In genomic region chr1:18110598-18110939, GRCh38 we compare ENCODE assay signal across 13 cellular contexts. TPM values are rescaled to one million over a fixed set of nuclear protein-coding genes. Genes with fewer than 3 reads are reported as not detected.
DNase-seq lines count a peak whose midpoint lies in the region; ATAC-seq and TF ChIP-seq lines count a peak whose summit lies in the region.
"Had no signal": no experiment of that assay in that cellular context is flagged by ENCODE, and none has a peak within 500 bp of the region (broad histone marks: within the 10 kb centered on the region; RNA-seq: fewer than 3 reads in every experiment).

No MANE protein-coding gene starts in this region.

- TF ChIP-seq POLR2A in gastrocnemius medialis (IDR thresholded peaks at IDR 0.05): no peak

- H3K27me3 ChIP-seq in iPS DF 6.9 (ENCODE audit: control insufficient read depth, insufficient read depth, low read length) (peaks cover 15% of the 10 kb centered on the region), gastrocnemius medialis (peaks cover 44 to 73% (median 68%) of the 10 kb centered on the region in 3 donors)

- WGBS in iPS DF 6.9 (ENCODE audit: insufficient coverage, insufficient read length): no CpG with 5 or more reads among the region's 17 CpGs

- in situ Hi-C loops in gastrocnemius medialis (cut with MboI; ENCODE audit: low sequenced_read_pairs in 4 of 4): no loop called here

- H3K4me3 ChIP-seq in iPS DF 6.9 (ENCODE audit: low read length) (peak overlapping the region; percentile 29; the same call in 1 of the 2 replicates), gastrocnemius medialis (peak overlapping the region in 2 of 4 donors; percentile 15 to 17)

- POLR2A ChIA-PET in HEK293T (lab: Yijun Ruan, JAX): no interaction called here

- TF ChIP-seq CTCF in gastrocnemius medialis (IDR thresholded peaks at IDR 0.05 in 4 of 5, conservative IDR thresholded peaks at IDR 0.05 in 1 of 5): no peak

- peak; percentile 45 for ATAC-seq in stimulated activated naive CD8-positive, alpha-beta T cell treated with anti-CD3 and anti-CD28 coated beads, Interleukin-15, amount 100 ng/mL, for 72 hours
- ATAC-seq in gastrocnemius medialis (no peak), HG03432 (IDR thresholded peaks at IDR 0.05; ENCODE audit: unreplicated experiment) (no peak), HG03159 (IDR thresholded peaks at IDR 0.05; ENCODE audit: unreplicated experiment) (no peak), HG02759 (IDR thresholded peaks at IDR 0.05; ENCODE audit: unreplicated experiment) (no peak)

- H3K4me1 ChIP-seq in iPS DF 6.9 (ENCODE audit: control insufficient read depth, insufficient read depth, low read length) (peaks cover 12% of the 10 kb centered on the region), gastrocnemius medialis (no peaks in the 10 kb centered on the region)

- no peaks in the 10 kb centered on the region for H3K9me3 Mint-ChIP-seq in stimulated activated naive CD8-positive, alpha-beta T cell treated with anti-CD3 and anti-CD28 coated beads, Interleukin-15, amount 100 ng/mL, for 72 hours

- H3K4me1 Mint-ChIP-seq in stimulated activated naive CD8-positive, alpha-beta T cell treated with anti-CD3 and anti-CD28 coated beads, Interleukin-15, amount 100 ng/mL, for 72 hours: peaks cover 44% of the 10 kb centered on the region

- H3K36me3 ChIP-seq in iPS DF 6.9 (ENCODE audit: control insufficient read depth, insufficient read depth, low read length) (no peaks in the 10 kb centered on the region), gastrocnemius medialis (no peaks in the 10 kb centered on the region)
- H3K36me3 ChIP-seq: adrenal gland, prostate gland had no signal

- CTCF ChIA-PET in HEK293T (lab: Yijun Ruan, JAX): interaction anchor here (0.6 kb wide), 1 partner anchor 313 kb away, joined by 3 read pairs; no protein-coding TSS in a partner anchor

- no peak overlapping the region for H3K27ac Mint-ChIP-seq in stimulated activated naive CD8-positive, alpha-beta T cell treated with anti-CD3 and anti-CD28 coated beads, Interleukin-15, amount 100 ng/mL, for 72 hours

- H3K9me3 ChIP-seq in iPS DF 6.9 (ENCODE audit: control insufficient read depth, insufficient read depth, low read length): no peaks in the 10 kb centered on the region
- no peaks in the 10 kb centered on the region for H3K9me3 ChIP-seq in gastrocnemius medialis
- H3K9me3 ChIP-seq: adrenal gland, prostate gland had no signal

- peak overlapping the region; percentile 56 to 68 for H3K4me3 Mint-ChIP-seq in stimulated activated naive CD8-positive, alpha-beta T cell treated with anti-CD3 and anti-CD28 coated beads, Interleukin-15, amount 100 ng/mL, for 72 hours

- H3K27ac ChIP-seq in angular gyrus (ENCODE audit: low read depth, low read length): peak overlapping the region; percentile 35
- no peak overlapping the region for H3K27ac ChIP-seq in iPS DF 6.9 (ENCODE audit: low read length)
- H3K27ac ChIP-seq in gastrocnemius medialis: no peak overlapping the region
- H3K27ac ChIP-seq: prostate gland had no signal

- DNase-seq in HEK293T (ENCODE audit: extremely low spot score) (peak; percentile 16), iPS DF 6.9 (ENCODE audit: low read depth, low spot score) (no peak), gastrocnemius medialis (no peak)
- DNase-seq in stimulated activated naive CD8-positive, alpha-beta T cell treated with anti-CD3 and anti-CD28 coated beads, Interleukin-15, amount 100 ng/mL, for 72 hours: peak in 1 of 2 donors; percentile 13
- DNase-seq: mesenchymal stem cell, NCI-H524 treated with DMSO at 0.1 percent for 48 hours, T1000 had no signal

- peaks cover 96% of the 10 kb centered on the region for H3K27me3 Mint-ChIP-seq in stimulated activated naive CD8-positive, alpha-beta T cell treated with anti-CD3 and anti-CD28 coated beads, Interleukin-15, amount 100 ng/mL, for 72 hours

- intact Hi-C loops in gastrocnemius medialis (cut with DNase I; ENCODE audit: low total_unique reads): no loop called here

TF ChIP-seq in HEK293T, 16 proteins besides CTCF, POLR2A, EP300 and RAD21:
- TF ChIP-seq L3MBTL2 (conservative IDR thresholded peaks at IDR 0.05): no peak
- no peak for TF ChIP-seq CTBP1 (IDR thresholded peaks at IDR 0.05; ENCODE audit: borderline replicate concordance)
- no peak for TF ChIP-seq ARNT (IDR thresholded peaks at IDR 0.05)
- TF ChIP-seq FOXM1 (IDR thresholded peaks at IDR 0.05; ENCODE audit: borderline replicate concordance): no peak
- TF ChIP-seq PKNOX1 (IDR thresholded peaks at IDR 0.05): no peak
- no peak for TF ChIP-seq SP1 (IDR thresholded peaks at IDR 0.05)
- TF ChIP-seq ELF4 (IDR thresholded peaks at IDR 0.05): no peak
- no peak for TF ChIP-seq ZNF384 (IDR thresholded peaks at IDR 0.05)
- TF ChIP-seq BHLHE40 (IDR thresholded peaks at IDR 0.05; ENCODE audit: borderline replicate concordance): no peak
- TF ChIP-seq LEF1 (IDR thresholded peaks at IDR 0.05; ENCODE audit: borderline replicate concordance): no peak
- no peak for TF ChIP-seq HDGF (IDR thresholded peaks at IDR 0.05; ENCODE audit: borderline replicate concordance)
- no peak for TF ChIP-seq SUZ12 (IDR thresholded peaks at IDR 0.05)
- no peak for TF ChIP-seq FOXK2 (IDR thresholded peaks at IDR 0.05)
- no peak for TF ChIP-seq TARDBP (IDR thresholded peaks at IDR 0.05)
- no peak for TF ChIP-seq NFRKB (IDR thresholded peaks at IDR 0.05)
- no peak for TF ChIP-seq FOXA1 (IDR thresholded peaks at IDR 0.05)

RNA-seq across cellular contexts. Expression of gene IGSF21, which starts 3.0 kb away (rescaled TPM):
- under 1 TPM; 0.32 to 0.66 (median 0.53) TPM for total RNA-seq in gastrocnemius medialis
